ENCODE assay signal across 1 cellular context in the genomic region with DNA sequence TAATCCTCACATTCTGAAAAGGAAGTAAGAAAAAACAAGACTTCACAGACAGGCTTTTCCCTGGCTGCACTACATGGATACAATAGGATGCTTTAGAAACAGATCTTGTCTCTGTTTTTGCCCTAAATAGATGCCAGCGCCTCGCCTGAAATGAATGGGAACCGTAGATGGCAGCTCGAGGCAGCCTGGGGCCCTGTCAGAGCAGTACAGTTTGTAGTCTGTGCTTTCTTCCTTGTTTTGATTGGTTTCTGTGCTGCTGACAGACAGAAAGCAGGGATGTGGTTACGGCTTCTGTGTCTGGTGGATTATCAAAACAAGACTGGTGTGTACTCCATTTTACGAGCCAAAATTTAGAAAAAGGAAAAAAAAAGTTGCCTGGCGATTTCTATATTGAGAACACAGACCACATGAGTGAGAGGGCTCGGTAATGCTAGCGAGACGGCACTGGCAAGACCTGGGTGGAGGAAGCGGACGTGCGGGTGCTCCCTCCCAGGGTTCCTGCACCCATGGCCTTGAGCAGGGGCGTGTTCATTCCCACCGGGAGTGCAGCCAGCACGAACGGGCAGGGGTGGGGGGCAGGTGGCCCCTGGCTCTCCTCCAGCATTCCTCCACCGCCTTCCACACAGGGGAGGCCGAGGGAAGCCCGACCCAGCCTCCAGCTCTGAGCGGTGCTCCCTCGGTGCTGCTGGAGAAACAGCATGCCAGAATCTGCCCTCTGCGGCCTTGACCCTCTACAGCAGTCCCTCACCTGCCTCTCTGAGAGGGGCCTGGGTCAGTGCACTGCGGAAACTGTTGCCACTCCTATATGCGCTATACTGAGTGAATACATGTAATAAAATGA.
A peak's percentile ranks its signal among the peaks of the same experiment; 100 is the strongest.
TF ChIP-seq lines count a peak whose summit lies in the region.

No MANE protein-coding gene starts in this region.

TF ChIP-seq in HepG2, 621 proteins besides CTCF, POLR2A, EP300 and RAD21 (continued from another document and continues in another):
- TF ChIP-seq, protein P1, sequence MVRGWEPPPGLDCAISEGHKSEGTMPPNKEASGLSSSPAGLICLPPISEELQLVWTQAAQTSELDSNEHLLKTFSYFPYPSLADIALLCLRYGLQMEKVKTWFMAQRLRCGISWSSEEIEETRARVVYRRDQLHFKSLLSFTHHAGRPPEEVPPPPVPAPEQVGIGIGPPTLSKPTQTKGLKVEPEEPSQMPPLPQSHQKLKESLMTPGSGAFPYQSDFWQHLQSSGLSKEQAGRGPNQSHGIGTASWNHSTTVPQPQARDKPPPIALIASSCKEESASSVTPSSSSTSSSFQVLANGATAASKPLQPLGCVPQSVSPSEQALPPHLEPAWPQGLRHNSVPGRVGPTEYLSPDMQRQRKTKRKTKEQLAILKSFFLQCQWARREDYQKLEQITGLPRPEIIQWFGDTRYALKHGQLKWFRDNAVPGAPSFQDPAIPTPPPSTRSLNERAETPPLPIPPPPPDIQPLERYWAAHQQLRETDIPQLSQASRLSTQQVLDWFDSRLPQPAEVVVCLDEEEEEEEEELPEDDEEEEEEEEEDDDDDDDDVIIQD (CRISPR knock-in tag; IDR thresholded peaks at IDR 0.05; ENCODE audit: low read depth) = peak; percentile 63; the same call in 1 of the 2 replicates
- TF ChIP-seq ELF4 (CRISPR knock-in tag; IDR thresholded peaks at IDR 0.05; ENCODE audit: borderline replicate concordance) = no peak
- TF ChIP-seq ZNF775 (CRISPR knock-in tag; IDR thresholded peaks at IDR 0.05; ENCODE audit: borderline replicate concordance) = no peak
- no peak for TF ChIP-seq MAZ (IDR thresholded peaks at IDR 0.05; ENCODE audit: borderline replicate concordance, low read depth, low read length)
- TF ChIP-seq MAZ (CRISPR knock-in tag; IDR thresholded peaks at IDR 0.05; ENCODE audit: low read depth) = peak; percentile 78
- no peak for TF ChIP-seq ZBTB21 (CRISPR knock-in tag; IDR thresholded peaks at IDR 0.05)
- no peak for TF ChIP-seq PAF1 (CRISPR knock-in tag; IDR thresholded peaks at IDR 0.05)
- TF ChIP-seq, protein P2, sequence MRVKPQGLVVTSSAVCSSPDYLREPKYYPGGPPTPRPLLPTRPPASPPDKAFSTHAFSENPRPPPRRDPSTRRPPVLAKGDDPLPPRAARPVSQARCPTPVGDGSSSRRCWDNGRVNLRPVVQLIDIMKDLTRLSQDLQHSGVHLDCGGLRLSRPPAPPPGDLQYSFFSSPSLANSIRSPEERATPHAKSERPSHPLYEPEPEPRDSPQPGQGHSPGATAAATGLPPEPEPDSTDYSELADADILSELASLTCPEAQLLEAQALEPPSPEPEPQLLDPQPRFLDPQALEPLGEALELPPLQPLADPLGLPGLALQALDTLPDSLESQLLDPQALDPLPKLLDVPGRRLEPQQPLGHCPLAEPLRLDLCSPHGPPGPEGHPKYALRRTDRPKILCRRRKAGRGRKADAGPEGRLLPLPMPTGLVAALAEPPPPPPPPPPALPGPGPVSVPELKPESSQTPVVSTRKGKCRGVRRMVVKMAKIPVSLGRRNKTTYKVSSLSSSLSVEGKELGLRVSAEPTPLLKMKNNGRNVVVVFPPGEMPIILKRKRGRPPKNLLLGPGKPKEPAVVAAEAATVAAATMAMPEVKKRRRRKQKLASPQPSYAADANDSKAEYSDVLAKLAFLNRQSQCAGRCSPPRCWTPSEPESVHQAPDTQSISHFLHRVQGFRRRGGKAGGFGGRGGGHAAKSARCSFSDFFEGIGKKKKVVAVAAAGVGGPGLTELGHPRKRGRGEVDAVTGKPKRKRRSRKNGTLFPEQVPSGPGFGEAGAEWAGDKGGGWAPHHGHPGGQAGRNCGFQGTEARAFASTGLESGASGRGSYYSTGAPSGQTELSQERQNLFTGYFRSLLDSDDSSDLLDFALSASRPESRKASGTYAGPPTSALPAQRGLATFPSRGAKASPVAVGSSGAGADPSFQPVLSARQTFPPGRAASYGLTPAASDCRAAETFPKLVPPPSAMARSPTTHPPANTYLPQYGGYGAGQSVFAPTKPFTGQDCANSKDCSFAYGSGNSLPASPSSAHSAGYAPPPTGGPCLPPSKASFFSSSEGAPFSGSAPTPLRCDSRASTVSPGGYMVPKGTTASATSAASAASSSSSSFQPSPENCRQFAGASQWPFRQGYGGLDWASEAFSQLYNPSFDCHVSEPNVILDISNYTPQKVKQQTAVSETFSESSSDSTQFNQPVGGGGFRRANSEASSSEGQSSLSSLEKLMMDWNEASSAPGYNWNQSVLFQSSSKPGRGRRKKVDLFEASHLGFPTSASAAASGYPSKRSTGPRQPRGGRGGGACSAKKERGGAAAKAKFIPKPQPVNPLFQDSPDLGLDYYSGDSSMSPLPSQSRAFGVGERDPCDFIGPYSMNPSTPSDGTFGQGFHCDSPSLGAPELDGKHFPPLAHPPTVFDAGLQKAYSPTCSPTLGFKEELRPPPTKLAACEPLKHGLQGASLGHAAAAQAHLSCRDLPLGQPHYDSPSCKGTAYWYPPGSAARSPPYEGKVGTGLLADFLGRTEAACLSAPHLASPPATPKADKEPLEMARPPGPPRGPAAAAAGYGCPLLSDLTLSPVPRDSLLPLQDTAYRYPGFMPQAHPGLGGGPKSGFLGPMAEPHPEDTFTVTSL (CRISPR knock-in tag; IDR thresholded peaks at IDR 0.05; ENCODE audit: borderline replicate concordance) = 0 out of 2 replicates have a peak, but pooled peaks have one; percentile 24
- TF ChIP-seq, protein P3, sequence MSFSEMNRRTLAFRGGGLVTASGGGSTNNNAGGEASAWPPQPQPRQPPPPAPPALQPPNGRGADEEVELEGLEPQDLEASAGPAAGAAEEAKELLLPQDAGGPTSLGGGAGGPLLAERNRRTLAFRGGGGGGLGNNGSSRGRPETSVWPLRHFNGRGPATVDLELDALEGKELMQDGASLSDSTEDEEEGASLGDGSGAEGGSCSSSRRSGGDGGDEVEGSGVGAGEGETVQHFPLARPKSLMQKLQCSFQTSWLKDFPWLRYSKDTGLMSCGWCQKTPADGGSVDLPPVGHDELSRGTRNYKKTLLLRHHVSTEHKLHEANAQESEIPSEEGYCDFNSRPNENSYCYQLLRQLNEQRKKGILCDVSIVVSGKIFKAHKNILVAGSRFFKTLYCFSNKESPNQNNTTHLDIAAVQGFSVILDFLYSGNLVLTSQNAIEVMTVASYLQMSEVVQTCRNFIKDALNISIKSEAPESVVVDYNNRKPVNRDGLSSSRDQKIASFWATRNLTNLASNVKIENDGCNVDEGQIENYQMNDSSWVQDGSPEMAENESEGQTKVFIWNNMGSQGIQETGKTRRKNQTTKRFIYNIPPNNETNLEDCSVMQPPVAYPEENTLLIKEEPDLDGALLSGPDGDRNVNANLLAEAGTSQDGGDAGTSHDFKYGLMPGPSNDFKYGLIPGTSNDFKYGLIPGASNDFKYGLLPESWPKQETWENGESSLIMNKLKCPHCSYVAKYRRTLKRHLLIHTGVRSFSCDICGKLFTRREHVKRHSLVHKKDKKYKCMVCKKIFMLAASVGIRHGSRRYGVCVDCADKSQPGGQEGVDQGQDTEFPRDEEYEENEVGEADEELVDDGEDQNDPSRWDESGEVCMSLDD (CRISPR knock-in tag; IDR thresholded peaks at IDR 0.05; ENCODE audit: borderline replicate concordance) = no peak
- no peak for TF ChIP-seq ZNF598 (CRISPR knock-in tag; IDR thresholded peaks at IDR 0.05; ENCODE audit: borderline replicate concordance)
- TF ChIP-seq MEIS2 (CRISPR knock-in tag; IDR thresholded peaks at IDR 0.05) = 0 out of 2 replicates have a peak, but pooled peaks have one; percentile 24
- TF ChIP-seq SALL2 (CRISPR knock-in tag; IDR thresholded peaks at IDR 0.05) = 0 out of 2 replicates have a peak, but pooled peaks have one; percentile 28
- TF ChIP-seq SCMH1 (CRISPR knock-in tag; IDR thresholded peaks at IDR 0.05; ENCODE audit: borderline replicate concordance) = no peak
- 0 out of 2 replicates have a peak, but pooled peaks have one; percentile 20 for TF ChIP-seq CREM (IDR thresholded peaks at IDR 0.05)
- TF ChIP-seq CREM (CRISPR knock-in tag; IDR thresholded peaks at IDR 0.05) = no peak
- TF ChIP-seq MTF1 (CRISPR knock-in tag; IDR thresholded peaks at IDR 0.05) = no peak
- TF ChIP-seq ZMYM4 (CRISPR knock-in tag; IDR thresholded peaks at IDR 0.05) = peak; percentile 91
- TF ChIP-seq, protein P4, sequence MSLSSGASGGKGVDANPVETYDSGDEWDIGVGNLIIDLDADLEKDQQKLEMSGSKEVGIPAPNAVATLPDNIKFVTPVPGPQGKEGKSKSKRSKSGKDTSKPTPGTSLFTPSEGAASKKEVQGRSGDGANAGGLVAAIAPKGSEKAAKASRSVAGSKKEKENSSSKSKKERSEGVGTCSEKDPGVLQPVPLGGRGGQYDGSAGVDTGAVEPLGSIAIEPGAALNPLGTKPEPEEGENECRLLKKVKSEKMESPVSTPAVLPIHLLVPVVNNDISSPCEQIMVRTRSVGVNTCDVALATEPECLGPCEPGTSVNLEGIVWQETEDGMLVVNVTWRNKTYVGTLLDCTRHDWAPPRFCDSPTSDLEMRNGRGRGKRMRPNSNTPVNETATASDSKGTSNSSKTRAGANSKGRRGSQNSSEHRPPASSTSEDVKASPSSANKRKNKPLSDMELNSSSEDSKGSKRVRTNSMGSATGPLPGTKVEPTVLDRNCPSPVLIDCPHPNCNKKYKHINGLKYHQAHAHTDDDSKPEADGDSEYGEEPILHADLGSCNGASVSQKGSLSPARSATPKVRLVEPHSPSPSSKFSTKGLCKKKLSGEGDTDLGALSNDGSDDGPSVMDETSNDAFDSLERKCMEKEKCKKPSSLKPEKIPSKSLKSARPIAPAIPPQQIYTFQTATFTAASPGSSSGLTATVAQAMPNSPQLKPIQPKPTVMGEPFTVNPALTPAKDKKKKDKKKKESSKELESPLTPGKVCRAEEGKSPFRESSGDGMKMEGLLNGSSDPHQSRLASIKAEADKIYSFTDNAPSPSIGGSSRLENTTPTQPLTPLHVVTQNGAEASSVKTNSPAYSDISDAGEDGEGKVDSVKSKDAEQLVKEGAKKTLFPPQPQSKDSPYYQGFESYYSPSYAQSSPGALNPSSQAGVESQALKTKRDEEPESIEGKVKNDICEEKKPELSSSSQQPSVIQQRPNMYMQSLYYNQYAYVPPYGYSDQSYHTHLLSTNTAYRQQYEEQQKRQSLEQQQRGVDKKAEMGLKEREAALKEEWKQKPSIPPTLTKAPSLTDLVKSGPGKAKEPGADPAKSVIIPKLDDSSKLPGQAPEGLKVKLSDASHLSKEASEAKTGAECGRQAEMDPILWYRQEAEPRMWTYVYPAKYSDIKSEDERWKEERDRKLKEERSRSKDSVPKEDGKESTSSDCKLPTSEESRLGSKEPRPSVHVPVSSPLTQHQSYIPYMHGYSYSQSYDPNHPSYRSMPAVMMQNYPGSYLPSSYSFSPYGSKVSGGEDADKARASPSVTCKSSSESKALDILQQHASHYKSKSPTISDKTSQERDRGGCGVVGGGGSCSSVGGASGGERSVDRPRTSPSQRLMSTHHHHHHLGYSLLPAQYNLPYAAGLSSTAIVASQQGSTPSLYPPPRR (CRISPR knock-in tag; IDR thresholded peaks at IDR 0.05; ENCODE audit: borderline replicate concordance) = peak; percentile 61; the same call in 1 of the 2 replicates
- no peak for TF ChIP-seq ZNF781 (CRISPR knock-in tag; IDR thresholded peaks at IDR 0.05; ENCODE audit: borderline replicate concordance, not compliant biosample characterization)
- TF ChIP-seq ZNF558 (CRISPR knock-in tag; IDR thresholded peaks at IDR 0.05; ENCODE audit: borderline replicate concordance) = no peak
- TF ChIP-seq CAMTA2 (CRISPR knock-in tag; IDR thresholded peaks at IDR 0.05; ENCODE audit: borderline replicate concordance) = no peak
- no peak for TF ChIP-seq HNRNPH1 (optimal IDR thresholded peaks at IDR 0.05; ENCODE audit: low read depth, low read length)
- TF ChIP-seq ZNF234 (CRISPR knock-in tag; conservative IDR thresholded peaks at IDR 0.05) = no peak
- TF ChIP-seq ZNF235 (CRISPR knock-in tag; IDR thresholded peaks at IDR 0.05; ENCODE audit: borderline replicate concordance) = no peak
- peak; percentile 54; the same call in 1 of the 2 replicates for TF ChIP-seq MEIS1 (CRISPR knock-in tag; IDR thresholded peaks at IDR 0.05; ENCODE audit: borderline replicate concordance)
- TF ChIP-seq, protein P5, sequence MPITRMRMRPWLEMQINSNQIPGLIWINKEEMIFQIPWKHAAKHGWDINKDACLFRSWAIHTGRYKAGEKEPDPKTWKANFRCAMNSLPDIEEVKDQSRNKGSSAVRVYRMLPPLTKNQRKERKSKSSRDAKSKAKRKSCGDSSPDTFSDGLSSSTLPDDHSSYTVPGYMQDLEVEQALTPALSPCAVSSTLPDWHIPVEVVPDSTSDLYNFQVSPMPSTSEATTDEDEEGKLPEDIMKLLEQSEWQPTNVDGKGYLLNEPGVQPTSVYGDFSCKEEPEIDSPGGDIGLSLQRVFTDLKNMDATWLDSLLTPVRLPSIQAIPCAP (CRISPR knock-in tag; IDR thresholded peaks at IDR 0.05; ENCODE audit: low read depth) = no peak
- no peak for TF ChIP-seq KDM6A (CRISPR knock-in tag; IDR thresholded peaks at IDR 0.05; ENCODE audit: low read depth)
- TF ChIP-seq, protein P6, sequence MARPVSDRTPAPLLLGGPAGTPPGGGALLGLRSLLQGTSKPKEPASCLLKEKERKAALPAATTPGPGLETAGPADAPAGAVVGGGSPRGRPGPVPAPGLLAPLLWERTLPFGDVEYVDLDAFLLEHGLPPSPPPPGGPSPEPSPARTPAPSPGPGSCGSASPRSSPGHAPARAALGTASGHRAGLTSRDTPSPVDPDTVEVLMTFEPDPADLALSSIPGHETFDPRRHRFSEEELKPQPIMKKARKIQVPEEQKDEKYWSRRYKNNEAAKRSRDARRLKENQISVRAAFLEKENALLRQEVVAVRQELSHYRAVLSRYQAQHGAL (CRISPR knock-in tag; IDR thresholded peaks at IDR 0.05; ENCODE audit: not compliant biosample characterization) = no peak
- TF ChIP-seq ZFP1 (CRISPR knock-in tag; IDR thresholded peaks at IDR 0.05) = 0 out of 2 replicates have a peak, but pooled peaks have one; percentile 26
- TF ChIP-seq, protein P7, sequence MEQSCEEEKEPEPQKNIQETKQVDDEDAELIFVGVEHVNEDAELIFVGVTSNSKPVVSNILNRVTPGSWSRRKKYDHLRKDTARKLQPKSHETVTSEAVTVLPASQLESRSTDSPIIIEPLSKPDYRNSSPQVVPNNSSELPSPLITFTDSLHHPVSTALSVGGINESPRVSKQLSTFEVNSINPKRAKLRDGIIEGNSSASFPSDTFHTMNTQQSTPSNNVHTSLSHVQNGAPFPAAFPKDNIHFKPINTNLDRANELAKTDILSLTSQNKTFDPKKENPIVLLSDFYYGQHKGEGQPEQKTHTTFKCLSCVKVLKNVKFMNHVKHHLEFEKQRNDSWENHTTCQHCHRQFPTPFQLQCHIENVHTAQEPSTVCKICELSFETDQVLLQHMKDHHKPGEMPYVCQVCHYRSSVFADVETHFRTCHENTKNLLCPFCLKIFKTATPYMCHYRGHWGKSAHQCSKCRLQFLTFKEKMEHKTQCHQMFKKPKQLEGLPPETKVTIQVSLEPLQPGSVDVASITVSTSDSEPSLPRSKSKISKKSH (CRISPR knock-in tag; IDR thresholded peaks at IDR 0.05; ENCODE audit: borderline replicate concordance) = no peak
- no peak for TF ChIP-seq TCF7L2 (IDR thresholded peaks at IDR 0.05; ENCODE audit: low read depth, low read length)
